Comparison of ENCODE assay signal across 18 cellular contexts in genomic region chr10:128084364-128084763, GRCh38. TPM values are rescaled to one million over a fixed set of nuclear protein-coding genes. Genes with fewer than 3 reads are reported as not detected.
A peak's percentile ranks its signal among the peaks of the same experiment; 100 is the strongest.
DNase-seq lines count a peak whose midpoint lies in the region; ATAC-seq, FAIRE-seq and TF ChIP-seq lines count a peak whose summit lies in the region.
"Had no signal": no experiment of that assay in that cellular context is flagged by ENCODE, and none has a peak within 500 bp of the region (broad histone marks: within the 10 kb centered on the region; RNA-seq: fewer than 3 reads in every experiment).

No MANE protein-coding gene starts in this region.

- H3K9me3 ChIP-seq in H1 (ENCODE audit: insufficient read depth in 2 of 2, low read depth in 1 of 2, low read length in 1 of 2) (no peaks in the 10 kb centered on the region), neutrophil (peaks cover 6% of the 10 kb centered on the region), right atrium auricular region (no peaks in the 10 kb centered on the region), MG63 (no peaks in the 10 kb centered on the region)

- TF ChIP-seq POLR2A in H1 (IDR thresholded peaks at IDR 0.05; ENCODE audit: control extremely low read depth in 1 of 2, low read depth in 2 of 2, low read length in 2 of 2): no peak

- FAIRE-seq in H1 (lab: Jason Lieb, UNC): no peak
- FAIRE-seq: G401.6, RCC 7860 had no signal

- no peak overlapping the region for H3K27ac Mint-ChIP-seq in activated CD8-positive, alpha-beta memory T cell treated with anti-CD3 and anti-CD28 coated beads, Interleukin-2, amount 10 ng/mL, durations not matched to agents 7 days and 5 days
- H3K27ac Mint-ChIP-seq: B cell had no signal

- no peak overlapping the region for H4K8ac ChIP-seq in H1 (ENCODE audit: extremely low read depth, insufficient read depth, low read length)

- H2BK5ac ChIP-seq in H1 (ENCODE audit: low read depth, low read length): no peak overlapping the region

- 0 out of 4 replicates have a peak overlapping the region, but pooled peaks of 1 of the 2 experiments have one; percentile 2 for H3K4me2 ChIP-seq in H1 (ENCODE audit: insufficient read depth in 1 of 2, low read depth in 2 of 2, low read length in 2 of 2)

- H3K79me1 ChIP-seq in H1 (ENCODE audit: low read depth, low read length): no peaks in the 10 kb centered on the region

- H2BK12ac ChIP-seq in H1 (ENCODE audit: low read depth, low read length): no peak overlapping the region

- no peak overlapping the region for H3K4ac ChIP-seq in H1 (replicated peaks; ENCODE audit: insufficient read length, low read depth, low read length)

- H3K36me3 Mint-ChIP-seq in activated CD8-positive, alpha-beta memory T cell treated with anti-CD3 and anti-CD28 coated beads, Interleukin-2, amount 10 ng/mL, durations not matched to agents 7 days and 5 days: peaks cover 4% of the 10 kb centered on the region

- POLR2A ChIA-PET in H1 (lab: Charles Lee; ENCODE audit: partially characterized antibody): no interaction called here

- no peak for TF ChIP-seq RAD21 in H1 (IDR thresholded peaks at IDR 0.05 in 1 of 2, conservative IDR thresholded peaks at IDR 0.05 in 1 of 2; ENCODE audit: low read depth in 2 of 2, low read length in 2 of 2)

- H2AFZ ChIP-seq in H1 (ENCODE audit: low read length): 0 out of 2 replicates have a peak overlapping the region, but pooled peaks have one; percentile 29

- WGBS in H1 (ENCODE audit: extremely low coverage in 1 of 2, insufficient coverage in 1 of 2, insufficient read length in 1 of 2, insufficient replicate concordance in 2 of 2, low coverage in 1 of 2, low lambda C conversion rate in 2 of 2, missing lambda C conversion rate in 1 of 2), 2 experiments: 92% methylated on average over 10 of the region's 10 CpGs; no CpG with 5 or more reads in 1 of the 2 experiments

- no peaks in the 10 kb centered on the region for H3K23me2 ChIP-seq in H1 (ENCODE audit: low read depth, low read length)

- no peaks in the 10 kb centered on the region for H4K20me1 ChIP-seq in H1 (replicated peaks in 1 of 2; ENCODE audit: control insufficient read depth in 1 of 2, insufficient read depth in 2 of 2, low read length in 2 of 2)

- no peaks in the 10 kb centered on the region for H3K36me3 ChIP-seq in H1 (ENCODE audit: control insufficient read depth in 2 of 4, insufficient read depth in 4 of 4, low read length in 3 of 4)
- peaks cover 74% of the 10 kb centered on the region for H3K36me3 ChIP-seq in neutrophil
- peaks cover 10% of the 10 kb centered on the region for H3K36me3 ChIP-seq in right atrium auricular region
- H3K36me3 ChIP-seq in MG63: no peaks in the 10 kb centered on the region

- no peak overlapping the region for H4K5ac ChIP-seq in H1 (ENCODE audit: insufficient read length, low read depth, low read length)

- H3K27me3 Mint-ChIP-seq in activated CD8-positive, alpha-beta memory T cell treated with anti-CD3 and anti-CD28 coated beads, Interleukin-2, amount 10 ng/mL, durations not matched to agents 7 days and 5 days: no peaks in the 10 kb centered on the region
- H3K27me3 Mint-ChIP-seq: B cell; CD4-positive, CD25-positive, alpha-beta regulatory T cell had no signal

- H3K18ac ChIP-seq in H1 (ENCODE audit: extremely low read depth, low read length): no peak overlapping the region

- H3K27ac ChIP-seq in H1 (ENCODE audit: low read depth, low read length): no peak overlapping the region
- peak overlapping the region; percentile 15 for H3K27ac ChIP-seq in neutrophil
- H3K27ac ChIP-seq in right atrium auricular region: no peak overlapping the region

- no peak overlapping the region for H2AK5ac ChIP-seq in H1 (ENCODE audit: low read depth, low read length)

- no peaks in the 10 kb centered on the region for H3K79me2 ChIP-seq in H1 (ENCODE audit: control insufficient read depth in 1 of 2, insufficient read depth in 2 of 2, low read length in 2 of 2)

- no peak overlapping the region for H2BK20ac ChIP-seq in H1 (ENCODE audit: low read length)

- H2BK15ac ChIP-seq in H1 (ENCODE audit: low read length): no peak overlapping the region

- ATAC-seq in activated CD8-positive, alpha-beta memory T cell treated with anti-CD3 and anti-CD28 coated beads, Interleukin-2, amount 10 ng/mL, durations not matched to agents 7 days and 5 days: no peak
- no peak for ATAC-seq in GM21825 (IDR thresholded peaks at IDR 0.05; ENCODE audit: unreplicated experiment)
- ATAC-seq: Right ventricle myocardium inferior had no signal

- no peak overlapping the region for H3K4me3 Mint-ChIP-seq in activated CD8-positive, alpha-beta memory T cell treated with anti-CD3 and anti-CD28 coated beads, Interleukin-2, amount 10 ng/mL, durations not matched to agents 7 days and 5 days
- H3K4me3 Mint-ChIP-seq: B cell; CD4-positive, CD25-positive, alpha-beta regulatory T cell had no signal

- H3K4me1 ChIP-seq in H1 (replicated peaks in 1 of 4; ENCODE audit: control insufficient read depth in 3 of 4, insufficient read depth in 4 of 4, low read length in 3 of 4) (peaks cover 8 to 21% (median 13%) of the 10 kb centered on the region in 4 experiments; a peak in 6 of 7 replicates), neutrophil (ENCODE audit: control insufficient read depth in 1 of 2, insufficient read depth in 1 of 2, low read depth in 1 of 2, low read length in 1 of 2) (no peaks in the 10 kb centered on the region), right atrium auricular region (no peaks in the 10 kb centered on the region)

- H3K4me3 ChIP-seq in H1 (ENCODE audit: extremely low read depth in 1 of 4, insufficient read depth in 2 of 4, low read depth in 3 of 4, low read length in 4 of 4): no peak overlapping the region
- no peak overlapping the region for H3K4me3 ChIP-seq in neutrophil (ENCODE audit: low read depth in 1 of 2, low read length in 1 of 2)
- no peak overlapping the region for H3K4me3 ChIP-seq in right atrium auricular region
- no peak overlapping the region for H3K4me3 ChIP-seq in MG63

- H3K27me3 ChIP-seq in H1 (replicated peaks in 1 of 4; ENCODE audit: control insufficient read depth in 3 of 4, extremely low read depth in 1 of 4, insufficient read depth in 3 of 4, low read length in 3 of 4) (no peaks in the 10 kb centered on the region; a peak in 1 of 7 replicates), neutrophil (peaks cover 6% of the 10 kb centered on the region), right atrium auricular region (no peaks in the 10 kb centered on the region), MG63 (no peaks in the 10 kb centered on the region)

- no peak overlapping the region for H2BK120ac ChIP-seq in H1 (replicated peaks; ENCODE audit: low read depth, low read length)

- no peak overlapping the region for H3K14ac ChIP-seq in H1 (ENCODE audit: insufficient read length)

- H4K91ac ChIP-seq in H1 (replicated peaks; ENCODE audit: insufficient read length, low read length): no peak overlapping the region

- TF ChIP-seq EP300 in H1 (IDR thresholded peaks at IDR 0.05; ENCODE audit: borderline replicate concordance in 1 of 2, low read depth in 2 of 2, low read length in 2 of 2): no peak

- peak; percentile 41 for DNase-seq in activated CD8-positive, alpha-beta memory T cell treated with anti-CD3 and anti-CD28 coated beads, Interleukin-2, amount 50 U/mL, for 48 hours
- DNase-seq in activated CD8-positive, alpha-beta memory T cell treated with anti-CD3 and anti-CD28 coated beads, Interleukin-2, amount 10 ng/mL, durations not matched to agents 7 days and 5 days: no peak
- DNase-seq in H1 (ENCODE audit: low read depth in 1 of 2, low spot score in 2 of 2) (no peak), right atrium auricular region (ENCODE audit: low spot score) (no peak), MG63 (no peak)
- DNase-seq: CD4-positive, CD25-positive, alpha-beta regulatory T cell; COR-L47; HCEC 1CT; NCI-H1105; NCI-H2081; NCI-H446 treated with DMSO at 0.1 percent for 48 hours; NK-92 treated with Interleukin-12 subunit alpha and Interleukin-12 subunit beta, amount 100 ng/mL, for 24 hours had no signal

- no peak for TF ChIP-seq CTCF in H1 (IDR thresholded peaks at IDR 0.05; ENCODE audit: control extremely low read depth in 1 of 3, insufficient read depth in 1 of 3, low read depth in 1 of 3, low read length in 3 of 3)
- TF ChIP-seq CTCF in neutrophil (IDR thresholded peaks at IDR 0.05): no peak
- TF ChIP-seq CTCF in right atrium auricular region (IDR thresholded peaks at IDR 0.05): no peak

- CTCF ChIA-PET in activated CD8-positive, alpha-beta memory T cell treated with anti-CD3 and anti-CD28 coated beads, Interleukin-2, amount 10 ng/mL, durations not matched to agents 7 days and 5 days (lab: Charles Lee): interaction anchor here (1.3 to 6.9 kb wide), 4 partner anchors 15 to 126 kb away, joined by 3 to 65 read pairs (median 4); no protein-coding TSS in a partner anchor
- CTCF ChIA-PET in H1 (lab: Charles Lee; ENCODE audit: partially characterized antibody): interaction anchor here (1.2 to 1.5 kb wide), 5 partner anchors 33 to 178 kb away, joined by 3 to 5 read pairs (median 3); no protein-coding TSS in a partner anchor

- no peak overlapping the region for H3K9ac ChIP-seq in H1 (replicated peaks in 1 of 4; ENCODE audit: extremely low read depth in 1 of 4, low read depth in 3 of 4, low read length in 3 of 4)

- no peak overlapping the region for H3K23ac ChIP-seq in H1 (ENCODE audit: insufficient read length)

- no peak overlapping the region for H3K56ac ChIP-seq in H1 (replicated peaks; ENCODE audit: insufficient read length, low read depth, low read length)

- no peaks in the 10 kb centered on the region for H3K9me3 Mint-ChIP-seq in activated CD8-positive, alpha-beta memory T cell treated with anti-CD3 and anti-CD28 coated beads, Interleukin-2, amount 10 ng/mL, durations not matched to agents 7 days and 5 days (ENCODE audit: low read depth)
- H3K9me3 Mint-ChIP-seq: CD4-positive, CD25-positive, alpha-beta regulatory T cell had no signal

- H3K4me1 Mint-ChIP-seq in activated CD8-positive, alpha-beta memory T cell treated with anti-CD3 and anti-CD28 coated beads, Interleukin-2, amount 10 ng/mL, durations not matched to agents 7 days and 5 days: peaks cover 12% of the 10 kb centered on the region
- H3K4me1 Mint-ChIP-seq: B cell had no signal

TF ChIP-seq in H1, 55 proteins besides CTCF, POLR2A, EP300 and RAD21 (continues in another document):
- no peak for TF ChIP-seq SP4 (IDR thresholded peaks at IDR 0.05; ENCODE audit: low read length)

RNA-seq across cellular contexts. Expression of gene MKI67, which starts 41.9 kb away (rescaled TPM):
- 100 to 1,000 TPM; 333 to 418 TPM for total RNA-seq in activated CD8-positive, alpha-beta memory T cell treated with anti-CD3 and anti-CD28 coated beads, Interleukin-2, amount 10 ng/mL, durations not matched to agents 7 days and 5 days
- total RNA-seq in H1 (2021; fragmentation: NEBNext Ultra II Directional; extraction: Animal tissue kit (Norgen Biotek cat#: 25700)): 83.3 and 85.1 TPM in 2 replicates
- 13.0 and 15.8 TPM in 2 replicates for polyA plus RNA-seq in H1 (2011; rRNA removed)
- polyA plus RNA-seq in H1 (2011; cell fraction: cytosol; rRNA removed): 16.1 TPM
- polyA plus RNA-seq in H1 (2011; cell fraction: nucleus; rRNA removed): 49.0 TPM
- polyA plus RNA-seq in H1 (2012, experiment 1 of 2): 30.5 to 46.1 TPM (median 38.1 TPM) in 4 replicates
- 2.3 TPM for polyA plus RNA-seq in H1 (2012, experiment 2 of 2)
- 51.4 TPM for polyA plus RNA-seq in H1 (2013, experiment 1 of 2)
- 46.2 TPM for polyA plus RNA-seq in H1 (2013, experiment 2 of 2)
- polyA minus RNA-seq in H1 (2011; rRNA and poly(A)+ RNA removed): 23.9 and 34.5 TPM in 2 replicates
- 30.2 TPM for polyA minus RNA-seq in H1 (2011; cell fraction: cytosol; rRNA and poly(A)+ RNA removed)
- 70.5 TPM for polyA minus RNA-seq in H1 (2011; cell fraction: nucleus; rRNA and poly(A)+ RNA removed)
- 1 to 10 TPM in 1 of 2 donors, under 1 TPM in 1; 0.35 to 4.0 TPM for total RNA-seq in right atrium auricular region
- total RNA-seq in MG63 (2014; rRNA removed; shearing (Covaris generic); ENCODE audit: low replicate concordance): 15.0 and 17.9 TPM in 2 replicates
